In genomic region chr11:45933846-45934579, GRCh38 we compare ENCODE assay signal across 19 cellular contexts. TPM values are rescaled to one million over a fixed set of nuclear protein-coding genes. Genes with fewer than 3 reads are reported as not detected.
DNase-seq lines count a peak whose midpoint lies in the region; ATAC-seq and TF ChIP-seq lines count a peak whose summit lies in the region.
"Had no signal": no experiment of that assay in that cellular context is flagged by ENCODE, and none has a peak within 500 bp of the region (broad histone marks: within the 10 kb centered on the region; RNA-seq: fewer than 3 reads in every experiment).

No MANE protein-coding gene starts in this region.

- WGBS in body of pancreas, 2 donors, result 59 to 61% methylated on average over 19 to 21 of the region's 21 CpGs

- peak; percentile 2 for ATAC-seq in body of pancreas
- ATAC-seq: K562 had no signal

- H3K36me3 ChIP-seq in body of pancreas (replicated peaks in 1 of 2; ENCODE audit: insufficient read depth in 1 of 2, low read depth in 2 of 2), result peaks cover 0 to 5% of the 10 kb centered on the region in 2 donors

- TF ChIP-seq CTCF in CD14-positive monocyte (IDR thresholded peaks at IDR 0.05), result no peak
- TF ChIP-seq CTCF in body of pancreas (IDR thresholded peaks at IDR 0.05), result no peak
- TF ChIP-seq CTCF in osteocyte (IDR thresholded peaks at IDR 0.05), result no peak

- H3K4me3 Mint-ChIP-seq in CD14-positive monocyte (peak overlapping the region; percentile 62 to 68), osteocyte (ENCODE audit: unreplicated experiment) (no peak overlapping the region)

- TF ChIP-seq POLR2A in body of pancreas (IDR thresholded peaks at IDR 0.05), result no peak

- H3K9me3 Mint-ChIP-seq in CD14-positive monocyte, result no peaks in the 10 kb centered on the region
- no peaks in the 10 kb centered on the region for H3K9me3 Mint-ChIP-seq in osteocyte (ENCODE audit: unreplicated experiment)

- DNase-seq in CD14-positive monocyte (ENCODE audit: low spot score) (no peak), body of pancreas (peak in 1 of 4 donors; percentile 10), osteocyte (ENCODE audit: extremely low spot score, unreplicated experiment) (peak; percentile 76), NCI-H524 treated with DMSO at 0.1 percent for 48 hours (lab: John Stamatoyannopoulos, UW) (no peak), CD1c-positive myeloid dendritic cell (ENCODE audit: extremely low spot score) (no peak), NCI-H2196 treated with DMSO at 0.1 percent for 48 hours (lab: John Stamatoyannopoulos, UW; ENCODE audit: unreplicated experiment) (no peak)
- DNase-seq: ACHN; activated CD4-positive, alpha-beta T cell treated with anti-CD3 and anti-CD28 coated beads for 48 hours; activated effector memory CD4-positive, alpha-beta T cell treated with anti-CD3 and anti-CD28 coated beads, Interleukin-2, amount 50 U/mL, for 16 hours; kidney glomerular epithelial cell; NCI-H1048; NCI-H774; substantia nigra had no signal

- H3K27ac Mint-ChIP-seq in CD14-positive monocyte, result peak overlapping the region; percentile 53 to 89 (median 67)
- no peak overlapping the region for H3K27ac Mint-ChIP-seq in osteocyte (ENCODE audit: unreplicated experiment)

- intact Hi-C loops in CD14-positive monocyte (cut with micrococcal nuclease) (no loop called here), body of pancreas (cut with DNase I) (no loop called here)

- H3K4me1 ChIP-seq in body of pancreas, result peaks cover 30% of the 10 kb centered on the region

- H3K27me3 Mint-ChIP-seq in CD14-positive monocyte (ENCODE audit: low read depth in 3 of 3) (no peaks in the 10 kb centered on the region), osteocyte (ENCODE audit: unreplicated experiment) (no peaks in the 10 kb centered on the region)

- H3K27me3 ChIP-seq in body of pancreas, result no peaks in the 10 kb centered on the region
- H3K27me3 ChIP-seq: adrenal gland had no signal

- peak overlapping the region in 3 of 4 donors; percentile 45 to 52 (median 52) for H3K27ac ChIP-seq in body of pancreas
- H3K27ac ChIP-seq: adrenal gland, HL-60 had no signal

- no peaks in the 10 kb centered on the region for H3K9me3 ChIP-seq in body of pancreas
- H3K9me3 ChIP-seq: adrenal gland had no signal

- no peak overlapping the region for H3K4me3 ChIP-seq in body of pancreas
- H3K4me3 ChIP-seq: adrenal gland, K562 had no signal

- H3K4me1 Mint-ChIP-seq in CD14-positive monocyte (peaks cover 76% of the 10 kb centered on the region), osteocyte (ENCODE audit: unreplicated experiment) (peaks cover 8% of the 10 kb centered on the region)

- H3K36me3 Mint-ChIP-seq in CD14-positive monocyte (peaks cover 55 to 87% of the 10 kb centered on the region in 2 donors), osteocyte (ENCODE audit: unreplicated experiment) (peaks cover 35% of the 10 kb centered on the region)

RNA-seq across cellular contexts. Expression of gene LARGE2, which starts 11.6 kb away (rescaled TPM):
- polyA plus RNA-seq in CD14-positive monocyte, result not detected
- total RNA-seq in body of pancreas (10 to 100 TPM; 12.2 to 14.5 TPM), osteocyte (not detected in 2 replicates)
- total RNA-seq: cerebellum, fibroblast of villous mesenchyme had no signal
- polyA plus RNA-seq: neural cell had no signal

RNA-seq across cellular contexts. Expression of gene PEX16, which starts 16.3 kb away (rescaled TPM):
- polyA plus RNA-seq in CD14-positive monocyte, result 10 to 100 TPM; 33.8 to 35.1 TPM
- total RNA-seq in body of pancreas, result 10 to 100 TPM; 29.1 to 41.5 TPM
- 24.5 and 24.8 TPM in 2 replicates for total RNA-seq in osteocyte

RNA-seq across cellular contexts. Expression of gene FREY1, which starts 26.9 kb away (rescaled TPM):
- polyA plus RNA-seq in CD14-positive monocyte, result not detected
- 1 to 10 TPM; 2.3 to 8.2 TPM for total RNA-seq in body of pancreas
- 0.81 and 1.5 TPM in 2 replicates for total RNA-seq in osteocyte
- polyA plus RNA-seq: neural cell had no signal

RNA-seq across cellular contexts. Expression of gene MAPK8IP1, which starts 48.6 kb away (rescaled TPM):
- polyA plus RNA-seq in CD14-positive monocyte, result not detected
- total RNA-seq in body of pancreas, result 10 to 100 TPM; 23.7 to 32.4 TPM
- total RNA-seq in osteocyte, result 9.8 and 10.1 TPM in 2 replicates

Comparison
In these comparisons a context has a peak if more than half of its experiments do, and no peak if none do; other contexts are left out.
1. RNA of gene LARGE2, which starts 11.6 kb away (total RNA-seq): 12.2 to 14.5 TPM in body of pancreas; not detected in osteocyte; every median in the first group is over 10 times any median in the second.